ENCODE assay signal across 8 cellular contexts in genomic region chr2:69798909-69799526, GRCh38. TPM values are rescaled to one million over a fixed set of nuclear protein-coding genes. Genes with fewer than 3 reads are reported as not detected.
DNase-seq lines count a peak whose midpoint lies in the region; ATAC-seq, FAIRE-seq and TF ChIP-seq lines count a peak whose summit lies in the region.

No MANE protein-coding gene starts in this region.

- H3K4me3 ChIP-seq in mesodermal cell (ENCODE audit: extremely low read depth, insufficient read depth, low read length, poor library complexity, severe bottlenecking): no peak overlapping the region

- no peak for FAIRE-seq in GM12891 (lab: Jason Lieb, UNC)

- no peaks in the 10 kb centered on the region for H3K9me3 ChIP-seq in mesodermal cell (ENCODE audit: control insufficient read depth, low read length)

- TF ChIP-seq POLR2A in GM12891 (IDR thresholded peaks at IDR 0.05; ENCODE audit: low read depth, low read length): no peak

- ATAC-seq in GM18502 (IDR thresholded peaks at IDR 0.05; ENCODE audit: poor library complexity, unreplicated experiment) (peak; percentile 47), HG03432 (IDR thresholded peaks at IDR 0.05; ENCODE audit: unreplicated experiment) (peak; percentile 56)

- H3K4me3 Mint-ChIP-seq in brain: peak overlapping the region; percentile 59 to 79 (median 60)

- no peaks in the 10 kb centered on the region for H3K9me3 Mint-ChIP-seq in brain

- peaks cover 43% of the 10 kb centered on the region for H3K4me1 Mint-ChIP-seq in brain

- H3K27me3 Mint-ChIP-seq in brain: no peaks in the 10 kb centered on the region

- TF ChIP-seq CTCF in brain (conservative IDR thresholded peaks at IDR 0.05): no peak

- DNase-seq in medulla oblongata (ENCODE audit: extremely low spot score) (no peak), GM12891 (ENCODE audit: insufficient read length, low spot score) (no peak), activated gamma-delta T cell (lab: John Stamatoyannopoulos, UW) (no peak), KG1 (lab: John Stamatoyannopoulos, UW) (no peak)

- WGBS in mesodermal cell (ENCODE audit: insufficient coverage in 2 of 2), 2 experiments: 58 to 89% methylated on average over 1 to 2 of the region's 4 CpGs

- peak overlapping the region in 4 of 5 experiments; percentile 54 to 89 (median 72) for H3K27ac Mint-ChIP-seq in brain

- peak overlapping the region; percentile 95 for H3K27ac ChIP-seq in mesodermal cell (ENCODE audit: low read depth, low read length, severe bottlenecking)

- no peaks in the 10 kb centered on the region for H3K36me3 Mint-ChIP-seq in brain

- peaks cover 21% of the 10 kb centered on the region for H3K4me1 ChIP-seq in mesodermal cell (ENCODE audit: control insufficient read depth, insufficient read depth, low read length, poor library complexity, severe bottlenecking)

- H3K36me3 ChIP-seq in mesodermal cell (ENCODE audit: control insufficient read depth, insufficient read depth, low read length): no peaks in the 10 kb centered on the region

TF ChIP-seq in GM12891, 5 proteins besides CTCF, POLR2A, EP300 and RAD21:
- no peak for TF ChIP-seq TAF1 (IDR thresholded peaks at IDR 0.05; ENCODE audit: low read depth, low read length)
- TF ChIP-seq PAX5 (IDR thresholded peaks at IDR 0.05; ENCODE audit: insufficient read depth, low read length, severe bottlenecking): no peak
- no peak for TF ChIP-seq POU2F2 (IDR thresholded peaks at IDR 0.05; ENCODE audit: low read depth, low read length)
- TF ChIP-seq SPI1 (IDR thresholded peaks at IDR 0.05; ENCODE audit: low read depth, low read length): no peak
- TF ChIP-seq POLR2AphosphoS5 (IDR thresholded peaks at IDR 0.05; ENCODE audit: low read depth, low read length): no peak
TF ChIP-seq in GM12891: peak in this region for 0.

RNA-seq across cellular contexts. Expression of gene GMCL1, which starts 30.4 kb away (rescaled TPM):
- 7.9 TPM for polyA plus RNA-seq in brain (ENCODE audit: insufficient read depth, low read depth, low replicate concordance)
- polyA plus RNA-seq in mesodermal cell (2013, experiment 1 of 2): 17.1 TPM
- 16.9 TPM for polyA plus RNA-seq in mesodermal cell (2013, experiment 2 of 2)
- polyA plus RNA-seq in GM12891 (2012; ENCODE audit: low read depth, missing spikeins): 4.5 TPM

RNA-seq across cellular contexts. Expression of gene ANXA4, which starts 57.1 kb away (rescaled TPM):
- 13.8 TPM for polyA plus RNA-seq in brain (ENCODE audit: insufficient read depth, low read depth, low replicate concordance)
- polyA plus RNA-seq in mesodermal cell (2013, experiment 1 of 2): 18.2 TPM
- 13.3 TPM for polyA plus RNA-seq in mesodermal cell (2013, experiment 2 of 2)
- polyA plus RNA-seq in GM12891 (2012; ENCODE audit: low read depth, missing spikeins): 51.1 TPM
